ENCODE assay signal across 11 cellular contexts in genomic region chr6:75611011-75611701, GRCh38. TPM values are rescaled to one million over a fixed set of nuclear protein-coding genes. Genes with fewer than 3 reads are reported as not detected.
A peak's percentile ranks its signal among the peaks of the same experiment; 100 is the strongest.
DNase-seq lines count a peak whose midpoint lies in the region; ATAC-seq and TF ChIP-seq lines count a peak whose summit lies in the region.
"Had no signal": no experiment of that assay in that cellular context is flagged by ENCODE, and none has a peak within 500 bp of the region (broad histone marks: within the 10 kb centered on the region; RNA-seq: fewer than 3 reads in every experiment).

No MANE protein-coding gene starts in this region.

- no peak for TF ChIP-seq POLR2A in tibial nerve (IDR thresholded peaks at IDR 0.05)

- no peak overlapping the region for H3K18ac ChIP-seq in mesenchymal stem cell (ENCODE audit: low read depth in 1 of 2, low read length in 2 of 2)

- CTCF ChIA-PET in A673 (lab: Charles Lee) = no interaction called here

- WGBS in mesenchymal stem cell = 93% methylated on average over 2 of the region's 2 CpGs
- 42 to 55% methylated on average over 2 of the region's 2 CpGs for WGBS in tibial nerve, 2 donors

- peak overlapping the region; percentile 69 for H3K27ac Mint-ChIP-seq in activated naive CD8-positive, alpha-beta T cell treated with anti-CD3 and anti-CD28 coated beads for 36 hours

- intact Hi-C loops in A673 (cut with micrococcal nuclease; ENCODE audit: unreplicated experiment) = no loop called here

- H3K14ac ChIP-seq in mesenchymal stem cell (ENCODE audit: low read length in 2 of 2) = no peak overlapping the region

- no peak overlapping the region for H2BK15ac ChIP-seq in mesenchymal stem cell (ENCODE audit: low read depth, poor library complexity, severe bottlenecking)

- H3K4me1 ChIP-seq in A673 (ENCODE audit: insufficient read depth, low read length, poor library complexity, severe bottlenecking) (peaks cover 36% of the 10 kb centered on the region), mesenchymal stem cell (ENCODE audit: control insufficient read depth, insufficient read depth, low read depth, low read length) (peaks cover 8% of the 10 kb centered on the region), tibial nerve (peaks cover 0 to 83% (median 53%) of the 10 kb centered on the region in 4 donors)

- H3K4me3 Mint-ChIP-seq in activated naive CD8-positive, alpha-beta T cell treated with anti-CD3 and anti-CD28 coated beads for 36 hours = peak overlapping the region; percentile 20
- H3K4me3 Mint-ChIP-seq: endodermal cell had no signal

- peaks cover 28% of the 10 kb centered on the region for H3K36me3 Mint-ChIP-seq in activated naive CD8-positive, alpha-beta T cell treated with anti-CD3 and anti-CD28 coated beads for 36 hours

- H4K8ac ChIP-seq in mesenchymal stem cell (ENCODE audit: low read length) = no peak overlapping the region

- H4K91ac ChIP-seq in mesenchymal stem cell (ENCODE audit: low read length) = no peak overlapping the region

- no peak overlapping the region for H2AFZ ChIP-seq in mesenchymal stem cell (ENCODE audit: low read depth, low read length)

- H2BK120ac ChIP-seq in mesenchymal stem cell (ENCODE audit: low read depth, low read length) = no peak overlapping the region

- H3K4me2 ChIP-seq in mesenchymal stem cell (ENCODE audit: low read length, poor library complexity, severe bottlenecking) = no peak overlapping the region

- H3K27me3 ChIP-seq in A673 (replicated peaks; ENCODE audit: insufficient read depth, low read depth, low read length, poor library complexity) = no peaks in the 10 kb centered on the region
- no peaks in the 10 kb centered on the region for H3K27me3 ChIP-seq in mesenchymal stem cell (ENCODE audit: control insufficient read depth in 1 of 2, insufficient read depth in 1 of 2, low read length in 2 of 2)
- H3K27me3 ChIP-seq in tibial nerve = no peaks in the 10 kb centered on the region
- H3K27me3 ChIP-seq: Peyer's patch had no signal

- TF ChIP-seq EP300 in tibial nerve (IDR thresholded peaks at IDR 0.05) = no peak

- H3K9ac ChIP-seq in mesenchymal stem cell (ENCODE audit: low read length) = peak overlapping the region; percentile 6

- no TSS peak for BruUV-seq in A673 (replicated peaks; lab: Mats Ljungman, UMichigan)

- peaks cover 84% of the 10 kb centered on the region for H3K4me1 Mint-ChIP-seq in activated naive CD8-positive, alpha-beta T cell treated with anti-CD3 and anti-CD28 coated beads for 36 hours

- H3K79me1 ChIP-seq in mesenchymal stem cell (replicated peaks; ENCODE audit: low read length, poor library complexity, severe bottlenecking) = no peaks in the 10 kb centered on the region

- H3K4me3 ChIP-seq in A673 (ENCODE audit: low read depth, low read length, poor library complexity, severe bottlenecking) (no peak overlapping the region), mesenchymal stem cell (ENCODE audit: insufficient read depth in 1 of 2, low read depth in 1 of 2, low read length in 2 of 2) (peak overlapping the region in 1 of 2 experiments; percentile 54), tibial nerve (no peak overlapping the region)
- H3K4me3 ChIP-seq: Peyer's patch had no signal

- H3K4ac ChIP-seq in mesenchymal stem cell (ENCODE audit: low read depth in 1 of 2, low read length in 2 of 2) = no peak overlapping the region

- no peak for ATAC-seq in GM21423 (IDR thresholded peaks at IDR 0.05; ENCODE audit: unreplicated experiment)

- H3K23ac ChIP-seq in mesenchymal stem cell (ENCODE audit: low read length in 2 of 2) = no peak overlapping the region

- H2AK5ac ChIP-seq in mesenchymal stem cell (ENCODE audit: low read length, severe bottlenecking) = no peak overlapping the region

- no peak overlapping the region for H2BK12ac ChIP-seq in mesenchymal stem cell (ENCODE audit: low read length in 2 of 2)

- no peak overlapping the region for H2BK5ac ChIP-seq in mesenchymal stem cell (ENCODE audit: low read depth, low read length, poor library complexity, severe bottlenecking)

- no peaks in the 10 kb centered on the region for H3K9me3 Mint-ChIP-seq in activated naive CD8-positive, alpha-beta T cell treated with anti-CD3 and anti-CD28 coated beads for 36 hours

- TF ChIP-seq CTCF in A673 (conservative IDR thresholded peaks at IDR 0.05; ENCODE audit: low read depth, low read length) (no peak), tibial nerve (IDR thresholded peaks at IDR 0.05) (no peak)

- H3K27ac ChIP-seq in A673 (ENCODE audit: low read depth, low read length, poor library complexity, severe bottlenecking) = peak overlapping the region; percentile 15
- H3K27ac ChIP-seq in mesenchymal stem cell (ENCODE audit: low read length, poor library complexity, severe bottlenecking) = no peak overlapping the region
- H3K27ac ChIP-seq in tibial nerve = peak overlapping the region in 2 of 4 donors; percentile 13 to 73
- H3K27ac ChIP-seq: C4-2B had no signal

- no peak for DNase-seq in A673 (ENCODE audit: low spot score)
- DNase-seq in EH (ENCODE audit: low read depth) = peak; percentile 17
- DNase-seq in activated naive CD8-positive, alpha-beta T cell treated with anti-CD3 and anti-CD28 coated beads for 36 hours = no peak
- no peak for DNase-seq in mesenchymal stem cell
- no peak for DNase-seq in globus pallidus (ENCODE audit: low spot score)
- no peak for DNase-seq in tibial nerve (ENCODE audit: low spot score in 2 of 2)
- DNase-seq in NCI-H2196 treated with DMSO at 0.1 percent for 48 hours (lab: John Stamatoyannopoulos, UW; ENCODE audit: unreplicated experiment) = no peak
- DNase-seq: endodermal cell, Peyer's patch had no signal

- no peaks in the 10 kb centered on the region for H3K9me3 ChIP-seq in A673 (ENCODE audit: low read depth, low read length, poor library complexity, severe bottlenecking)
- no peaks in the 10 kb centered on the region for H3K9me3 ChIP-seq in mesenchymal stem cell (ENCODE audit: control insufficient read depth, low read length)
- no peaks in the 10 kb centered on the region for H3K9me3 ChIP-seq in tibial nerve
- H3K9me3 ChIP-seq: Peyer's patch had no signal

- H3K27me3 Mint-ChIP-seq in activated naive CD8-positive, alpha-beta T cell treated with anti-CD3 and anti-CD28 coated beads for 36 hours = no peaks in the 10 kb centered on the region

- POLR2A ChIA-PET in A673 (lab: Charles Lee; ENCODE audit: low non-redundant PET) = interaction anchor here (0.5 kb wide), 1 partner anchor 367 kb away, joined by 3 read pairs; the partner anchor contains the start of gene COX7A2

- H3K36me3 ChIP-seq in A673 (ENCODE audit: insufficient read depth, low read length, poor library complexity, severe bottlenecking) = no peaks in the 10 kb centered on the region
- no peaks in the 10 kb centered on the region for H3K36me3 ChIP-seq in mesenchymal stem cell (ENCODE audit: control insufficient read depth in 1 of 2, insufficient read depth in 2 of 2, low read depth in 1 of 2, low read length in 2 of 2)
- no peaks in the 10 kb centered on the region for H3K36me3 ChIP-seq in tibial nerve
- H3K36me3 ChIP-seq: Peyer's patch had no signal

RNA-seq across cellular contexts. Expression of gene SENP6, which starts 9.5 kb away (rescaled TPM):
- 92.7 and 103 TPM in 2 replicates for total RNA-seq in A673 (2021)
- total RNA-seq in activated naive CD8-positive, alpha-beta T cell treated with anti-CD3 and anti-CD28 coated beads for 36 hours = 10 to 100 TPM; 65.6 to 68.2 TPM
- polyA plus RNA-seq in mesenchymal stem cell (2013, experiment 1 of 2) = 51.6 TPM
- polyA plus RNA-seq in mesenchymal stem cell (2013, experiment 2 of 2) = 50.6 TPM
- total RNA-seq in tibial nerve = 100 to 1,000 TPM; 107 to 171 (median 142) TPM
